In the genomic region with DNA sequence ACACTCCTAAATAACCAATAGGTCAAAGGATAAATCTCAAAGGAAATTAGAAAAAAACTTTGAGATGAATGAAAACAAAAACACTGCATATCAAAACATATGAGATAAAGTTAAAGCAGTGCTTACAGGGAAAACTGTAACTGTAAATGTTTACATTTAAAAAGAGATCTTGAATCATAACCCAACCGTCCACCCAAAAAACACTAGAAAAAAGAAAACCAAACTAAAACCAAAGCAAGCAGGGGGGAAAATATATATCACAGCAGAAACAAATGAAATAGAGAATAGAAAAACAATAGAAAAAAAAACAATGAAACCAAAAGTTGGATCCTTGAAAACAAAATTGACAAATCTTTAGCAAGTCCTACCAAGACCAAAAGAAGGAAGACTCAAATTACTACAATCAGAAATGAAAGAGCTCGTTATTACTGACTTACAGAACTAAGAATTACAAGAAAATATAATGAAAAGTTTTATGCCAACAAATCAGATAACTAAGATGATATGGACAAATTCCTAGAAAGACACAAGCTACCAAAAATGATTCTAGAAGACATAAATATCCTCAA, we compare ENCODE assay signal across 29 cellular contexts.
DNase-seq lines count a peak whose midpoint lies in the region; ATAC-seq, FAIRE-seq and TF ChIP-seq lines count a peak whose summit lies in the region.
"Had no signal": no experiment of that assay in that cellular context is flagged by ENCODE, and none has a peak within 500 bp of the region (broad histone marks: within the 10 kb centered on the region; RNA-seq: fewer than 3 reads in every experiment).

No MANE protein-coding gene starts in this region.

- peaks cover 54% of the 10 kb centered on the region for H3K36me3 Mint-ChIP-seq in activated CD4-positive, alpha-beta T cell treated with anti-CD3 and anti-CD28 coated beads, Interleukin-2, amount 10 ng/mL, durations not matched to agents 24 days and 14 days (ENCODE audit: low read depth)
- peaks cover 44% of the 10 kb centered on the region for H3K36me3 Mint-ChIP-seq in activated T-helper 17 cell treated with anti-CD3 and anti-CD28 coated beads, Interleukin-2, amount 50 U/mL, for 72 hours (ENCODE audit: low read depth)
- peaks cover 40% of the 10 kb centered on the region for H3K36me3 Mint-ChIP-seq in osteocyte (ENCODE audit: unreplicated experiment)

- H3K27me3 Mint-ChIP-seq in activated CD4-positive, alpha-beta T cell treated with anti-CD3 and anti-CD28 coated beads, Interleukin-2, amount 10 ng/mL, durations not matched to agents 24 days and 14 days: no peaks in the 10 kb centered on the region
- H3K27me3 Mint-ChIP-seq in activated T-helper 17 cell treated with anti-CD3 and anti-CD28 coated beads, Interleukin-2, amount 50 U/mL, for 72 hours: no peaks in the 10 kb centered on the region
- no peaks in the 10 kb centered on the region for H3K27me3 Mint-ChIP-seq in osteocyte (ENCODE audit: unreplicated experiment)
- H3K27me3 Mint-ChIP-seq: activated B cell treated with CpG ODN at 0.5 μM for 24 hours had no signal

- H3K9me3 Mint-ChIP-seq in activated CD4-positive, alpha-beta T cell treated with anti-CD3 and anti-CD28 coated beads, Interleukin-2, amount 10 ng/mL, durations not matched to agents 24 days and 14 days: peaks cover 15% of the 10 kb centered on the region
- peaks cover 11% of the 10 kb centered on the region for H3K9me3 Mint-ChIP-seq in activated T-helper 17 cell treated with anti-CD3 and anti-CD28 coated beads, Interleukin-2, amount 50 U/mL, for 72 hours
- H3K9me3 Mint-ChIP-seq in osteocyte (ENCODE audit: unreplicated experiment): peaks cover 28% of the 10 kb centered on the region

- TF ChIP-seq POLR2A in GM12892 (IDR thresholded peaks at IDR 0.05; ENCODE audit: low read depth, low read length): no peak

- peak; percentile 79 for ATAC-seq in activated T-helper 17 cell treated with anti-CD3 and anti-CD28 coated beads, Interleukin-2, amount 50 U/mL, for 72 hours (replicated peaks)
- no peak for ATAC-seq in GM21390 (IDR thresholded peaks at IDR 0.05; ENCODE audit: unreplicated experiment)
- ATAC-seq: activated CD8-positive, alpha-beta T cell treated with anti-CD3 and anti-CD28 coated beads, Interleukin-2, amount 10 ng/mL, durations not matched to agents 7 days and 5 days; gastroesophageal sphincter; left cardiac atrium; Panc1; right cardiac atrium had no signal

- peak overlapping the region; percentile 72 for H3K27ac Mint-ChIP-seq in activated CD4-positive, alpha-beta T cell treated with anti-CD3 and anti-CD28 coated beads, Interleukin-2, amount 10 ng/mL, durations not matched to agents 24 days and 14 days
- H3K27ac Mint-ChIP-seq in activated T-helper 17 cell treated with anti-CD3 and anti-CD28 coated beads, Interleukin-2, amount 50 U/mL, for 72 hours: peak overlapping the region; percentile 61
- peak overlapping the region; percentile 15 for H3K27ac Mint-ChIP-seq in osteocyte (ENCODE audit: unreplicated experiment)
- H3K27ac Mint-ChIP-seq: activated B cell treated with CpG ODN at 0.5 μM for 24 hours; activated CD8-positive, alpha-beta T cell treated with anti-CD3 and anti-CD28 coated beads, Interleukin-2, amount 10 ng/mL, durations not matched to agents 7 days and 5 days had no signal

- H3K4me3 Mint-ChIP-seq in activated CD4-positive, alpha-beta T cell treated with anti-CD3 and anti-CD28 coated beads, Interleukin-2, amount 10 ng/mL, durations not matched to agents 24 days and 14 days: peak overlapping the region; percentile 7
- peak overlapping the region; percentile 14 for H3K4me3 Mint-ChIP-seq in activated T-helper 17 cell treated with anti-CD3 and anti-CD28 coated beads, Interleukin-2, amount 50 U/mL, for 72 hours
- H3K4me3 Mint-ChIP-seq in osteocyte (ENCODE audit: unreplicated experiment): no peak overlapping the region
- H3K4me3 Mint-ChIP-seq: activated B cell treated with CpG ODN at 0.5 μM for 24 hours; activated CD8-positive, alpha-beta T cell treated with anti-CD3 and anti-CD28 coated beads, Interleukin-2, amount 10 ng/mL, durations not matched to agents 7 days and 5 days had no signal

- no peak for DNase-seq in activated CD4-positive, alpha-beta T cell treated with anti-CD3 and anti-CD28 coated beads, Interleukin-2, amount 10 ng/mL, durations not matched to agents 24 days and 14 days
- DNase-seq in activated CD4-positive, alpha-beta T cell treated with anti-CD3 and anti-CD28 coated beads for 48 hours: no peak
- no peak for DNase-seq in GM12892 (ENCODE audit: insufficient read length)
- no peak for DNase-seq in osteocyte (ENCODE audit: extremely low spot score, unreplicated experiment)
- no peak for DNase-seq in NOMO-1 treated with DMSO at 0.1 percent for 48 hours (lab: John Stamatoyannopoulos, UW; ENCODE audit: unreplicated experiment)
- no peak for DNase-seq in GDM1 (lab: John Stamatoyannopoulos, UW)
- DNase-seq: activated B cell treated with CpG ODN at 0.5 μM for 24 hours; activated CD8-positive, alpha-beta T cell treated with anti-CD3 and anti-CD28 coated beads, Interleukin-2, amount 10 ng/mL, durations not matched to agents 7 days and 5 days; activated naive CD4-positive, alpha-beta T cell treated with anti-CD3 and anti-CD28 coated beads, Interleukin-2, amount 50 U/mL, for 16 hours; anterior cingulate cortex; CD8-positive, alpha-beta memory T cell; DMS 273 treated with DMSO at 0.1 percent for 48 hours; EL; HCEC 1CT; left cardiac atrium; mammary epithelial cell; NCI-H1105 treated with DMSO at 0.1 percent for 48 hours; NCI-H2029; NCI-H526; posterior cingulate gyrus; right cardiac atrium; SHP77 treated with DMSO at 0.1 percent for 48 hours; spleen; stimulated activated CD4-positive, alpha-beta T cell treated with anti-CD3 and anti-CD28 coated beads, Interleukin-2, amount 100 ng/mL, for 48 hours had no signal

- intact Hi-C loops in activated CD4-positive, alpha-beta T cell treated with anti-CD3 and anti-CD28 coated beads, Interleukin-2, amount 10 ng/mL, durations not matched to agents 24 days and 14 days (cut with micrococcal nuclease): loop anchor here (1.0 to 2.0 kb wide), 4 partner anchors 8 to 224 kb away; no protein-coding TSS in a partner anchor

- FAIRE-seq in GM12892 (lab: Jason Lieb, UNC): peak; percentile 9
- FAIRE-seq: urothelium cell line had no signal

- TF ChIP-seq CTCF in osteocyte (IDR thresholded peaks at IDR 0.05): no peak

- H3K4me1 Mint-ChIP-seq in activated CD4-positive, alpha-beta T cell treated with anti-CD3 and anti-CD28 coated beads, Interleukin-2, amount 10 ng/mL, durations not matched to agents 24 days and 14 days: peaks cover 26% of the 10 kb centered on the region
- H3K4me1 Mint-ChIP-seq in activated T-helper 17 cell treated with anti-CD3 and anti-CD28 coated beads, Interleukin-2, amount 50 U/mL, for 72 hours: peaks cover 22% of the 10 kb centered on the region
- H3K4me1 Mint-ChIP-seq in osteocyte (ENCODE audit: unreplicated experiment): peaks cover 16% of the 10 kb centered on the region

Comparison
In these comparisons a context has a peak if more than half of its experiments do, and no peak if none do; other contexts are left out.
1. H3K27ac Mint-ChIP-seq: peak in every context shown above with its lines; median percentile 72 in activated CD4-positive, alpha-beta T cell treated with anti-CD3 and anti-CD28 coated beads, Interleukin-2, amount 10 ng/mL, durations not matched to agents 24 days and 14 days; 61 in activated T-helper 17 cell treated with anti-CD3 and anti-CD28 coated beads, Interleukin-2, amount 50 U/mL, for 72 hours; 15 in osteocyte.